Comparison of ENCODE assay signal across 7 cellular contexts in genomic region chr1:111831153-111831552, GRCh38.
"Had no signal": no experiment of that assay in that cellular context is flagged by ENCODE, and none has a peak within 500 bp of the region (broad histone marks: within the 10 kb centered on the region; RNA-seq: fewer than 3 reads in every experiment).

No MANE protein-coding gene starts in this region.

- H3K4me3 ChIP-seq: K562 had no signal

- H3K36me3 Mint-ChIP-seq: IgD-negative memory B cell had no signal

- H3K4me3 Mint-ChIP-seq: IgD-negative memory B cell had no signal

- H3K27ac Mint-ChIP-seq: IgD-negative memory B cell had no signal

- ATAC-seq: HepG2, K562 had no signal

- H3K27ac ChIP-seq: HL-60 had no signal

- H3K9me3 Mint-ChIP-seq: IgD-negative memory B cell had no signal

- DNase-seq: IMR-90, KBM-7, KG1 had no signal
